Comparison of ENCODE assay signal across 8 cellular contexts in the genomic region with DNA sequence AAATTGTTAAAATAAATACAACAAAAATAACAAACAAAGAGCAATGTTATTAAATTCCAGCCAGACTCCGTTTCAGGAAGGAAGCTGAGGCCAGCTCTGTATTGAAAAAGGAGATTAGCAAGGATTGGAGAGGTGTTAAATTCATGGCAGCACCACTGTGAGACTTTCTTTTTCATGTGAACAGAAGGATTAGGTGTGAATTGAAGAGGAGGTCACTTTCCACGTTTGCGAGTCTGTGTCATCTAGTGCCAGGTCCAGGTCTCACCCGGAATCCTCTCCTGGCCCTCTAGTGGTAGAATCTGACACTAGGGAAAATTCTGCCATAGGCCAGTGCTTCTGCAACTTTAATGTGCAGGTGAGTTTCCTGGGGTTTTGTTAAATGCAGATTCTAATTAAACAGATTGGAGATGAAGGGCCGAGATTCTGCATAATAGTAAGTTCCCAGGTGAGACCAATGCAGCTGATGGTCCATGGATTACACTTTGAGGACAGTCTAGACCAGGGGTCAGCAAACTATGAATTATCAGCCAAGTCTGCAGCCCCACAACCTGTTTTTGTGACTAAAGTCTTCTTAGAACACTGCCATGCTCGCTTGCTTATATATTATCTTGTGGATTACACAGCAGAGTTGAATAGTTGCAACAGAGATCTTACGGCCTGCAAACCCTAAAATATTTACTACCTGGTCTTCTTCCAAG. TPM values are rescaled to one million over a fixed set of nuclear protein-coding genes. Genes with fewer than 3 reads are reported as not detected.
DNase-seq lines count a peak whose midpoint lies in the region; ATAC-seq, FAIRE-seq and TF ChIP-seq lines count a peak whose summit lies in the region.

No MANE protein-coding gene starts in this region.

- H3K9me3 ChIP-seq in AG04450 (ENCODE audit: control insufficient read depth, insufficient read depth, low read length): no peaks in the 10 kb centered on the region

- POLR2A ChIA-PET in AG04450 (lab: Yijun Ruan, JAX): no interaction called here

- intact Hi-C loops in left colon (cut with DNase I, micrococcal nuclease): no loop called here

- no peak overlapping the region for H3K4me3 ChIP-seq in AG04450 (ENCODE audit: low read depth, low read length)

- in situ Hi-C loops in G401 (cut with HindIII; ENCODE audit: low sequenced_read_pairs): no loop called here
- in situ Hi-C loops in T47D (cut with HindIII; ENCODE audit: low pct_unique_long_range_greater_than_20kb, low sequenced_read_pairs): no loop called here

- ATAC-seq in left colon: peak; percentile 61
- no peak for ATAC-seq in GM21717 (IDR thresholded peaks at IDR 0.05; ENCODE audit: unreplicated experiment)

- no peak overlapping the region for H3K27ac ChIP-seq in AG04450 (ENCODE audit: low read depth, low read length)

- no peak for FAIRE-seq in urothelium cell line (lab: Jason Lieb, UNC)

- CTCF ChIA-PET in AG04450 (lab: Charles Lee): interaction anchor here (0.6 to 2.7 kb wide), 11 partner anchors 11 to 225 kb away, joined by 3 to 10 read pairs (median 4); no protein-coding TSS in a partner anchor

- peak; percentile 87 for TF ChIP-seq CTCF in AG04450 (IDR thresholded peaks at IDR 0.05; ENCODE audit: low read depth, low read length)

- H3K27me3 ChIP-seq in AG04450 (ENCODE audit: control insufficient read depth, insufficient read depth, low read length): peaks cover 16% of the 10 kb centered on the region

- no peak for DNase-seq in AG04450 (ENCODE audit: low read depth, low spot score)
- DNase-seq in G401 (ENCODE audit: low spot score): peak; percentile 66
- DNase-seq in NCI-H1105 (lab: John Stamatoyannopoulos, UW): peak; percentile 18
- peak; percentile 69 to 87 for DNase-seq in T47D (ENCODE audit: low read depth in 1 of 2, low spot score in 1 of 2)
- no peak for DNase-seq in left colon
- DNase-seq in urothelium cell line (ENCODE audit: low spot score): peak; percentile 84
- no peak for DNase-seq in NCI-H1048 (lab: John Stamatoyannopoulos, UW)

RNA-seq across cellular contexts. Expression of gene SLC6A1, which starts 9.2 kb away (rescaled TPM):
- polyA plus RNA-seq in AG04450 (2011; rRNA removed): not detected in 2 replicates
- polyA minus RNA-seq in AG04450 (2011; rRNA and poly(A)+ RNA removed): not detected in 2 replicates
- total RNA-seq in G401 (2014; rRNA removed; shearing (Covaris generic)): not detected in 2 replicates
- total RNA-seq in left colon: under 1 TPM; 0.21 to 0.36 TPM

Comparison
In these comparisons a context has a peak if more than half of its experiments do, and no peak if none do; other contexts are left out.
1. DNase-seq: peak in G401 (single experiment), NCI-H1105 (single experiment), T47D (2 of 2) and urothelium cell line (single experiment); none in AG04450 (single experiment), left colon (0 of 2) and NCI-H1048 (single experiment).